In genomic region chr1:2381741-2382620, GRCh38 we compare ENCODE assay signal across 8 cellular contexts. TPM values are rescaled to one million over a fixed set of nuclear protein-coding genes. Genes with fewer than 3 reads are reported as not detected.
DNase-seq lines count a peak whose midpoint lies in the region; ATAC-seq, FAIRE-seq and TF ChIP-seq lines count a peak whose summit lies in the region.

No MANE protein-coding gene starts in this region.

- H3K27ac ChIP-seq in breast epithelium (peak overlapping the region in 1 of 2 donors; percentile 77), kidney (ENCODE audit: low read depth in 2 of 2, low read length in 2 of 2) (no peak overlapping the region)

- POLR2A ChIA-PET in WTC11 (lab: Charles Lee), result interaction anchor here (0.6 to 1.1 kb wide), 4 partner anchors 60 to 187 kb away, joined by 3 to 6 read pairs (median 4); partner anchors contain the start of gene FAAP20

- no peaks in the 10 kb centered on the region for H3K4me1 Mint-ChIP-seq in WTC11

- H3K9me3 Mint-ChIP-seq in WTC11, result no peaks in the 10 kb centered on the region

- no peak overlapping the region for H3K4me3 Mint-ChIP-seq in WTC11

- intact Hi-C loops in breast epithelium (cut with DNase I; ENCODE audit: low total_unique reads), result loop anchor here (5.0 kb wide), 1 partner anchor 185 kb away; no protein-coding TSS in a partner anchor
- intact Hi-C loops in kidney (cut with DNase I), result loop anchor here (5.0 kb wide), 1 partner anchor 185 kb away; no protein-coding TSS in a partner anchor

- H3K27me3 Mint-ChIP-seq in WTC11 (ENCODE audit: low read depth), result no peaks in the 10 kb centered on the region

- DNase-seq in NCI-H187 (lab: John Stamatoyannopoulos, UW), result peak; percentile 36 to 40
- no peak for DNase-seq in NCI-H187 treated with DMSO at 0.1 percent for 48 hours (lab: John Stamatoyannopoulos, UW)
- peak; percentile 21 for DNase-seq in Jurkat, Clone E6-1 (ENCODE audit: low read depth, low spot score)
- peak; percentile 87 for DNase-seq in WTC11 (ENCODE audit: low spot score)
- peak; percentile 69 to 79 for DNase-seq in breast epithelium (ENCODE audit: low spot score in 2 of 2)
- DNase-seq in kidney, result peak; percentile 95
- peak; percentile 67 to 80 for DNase-seq in stimulated activated CD4-positive, alpha-beta T cell treated with anti-CD3 and anti-CD28 coated beads, Interleukin-1b, Interleukin-23, amount 100 ng/mL, for 4 hours (ENCODE audit: low read depth in 2 of 2)

- H3K9ac ChIP-seq in kidney (ENCODE audit: low read length in 2 of 2), result no peak overlapping the region

- CTCF ChIA-PET in WTC11 (lab: Charles Lee), result interaction anchor here (0.6 to 6.4 kb wide), 63 partner anchors 8 to 1210 kb away, joined by 3 to 170 read pairs (median 5); partner anchors contain the start of genes FAAP20, MORN1, PEX10 and RER1

- ATAC-seq in WTC11 (peak; percentile 90), HG03460 (IDR thresholded peaks at IDR 0.05; ENCODE audit: unreplicated experiment) (no peak)

- no peak for TF ChIP-seq POLR2A in breast epithelium (IDR thresholded peaks at IDR 0.05)

- H3K4me3 ChIP-seq in Jurkat, Clone E6-1 (ENCODE audit: low read length), result no peak overlapping the region
- peak overlapping the region in 1 of 3 donors; percentile 2 for H3K4me3 ChIP-seq in breast epithelium
- H3K4me3 ChIP-seq in kidney (ENCODE audit: low read length in 2 of 2), result no peak overlapping the region

- H3K9me3 ChIP-seq in breast epithelium (no peaks in the 10 kb centered on the region), kidney (ENCODE audit: control insufficient read depth in 1 of 2, low read length in 2 of 2) (no peaks in the 10 kb centered on the region)

- no peak for FAIRE-seq in kidney (lab: Jason Lieb, UNC)

- H3K27me3 ChIP-seq in breast epithelium, result no peaks in the 10 kb centered on the region

- TF ChIP-seq CTCF in WTC11 (IDR thresholded peaks at IDR 0.05) (peak; percentile 77), breast epithelium (IDR thresholded peaks at IDR 0.05) (peak; percentile 84 to 96 (median 94)), kidney (IDR thresholded peaks at IDR 0.05; ENCODE audit: borderline replicate concordance, extremely low read depth, insufficient read depth) (peak; percentile 84)

- no peaks in the 10 kb centered on the region for H3K36me3 Mint-ChIP-seq in WTC11

- peaks cover 7 to 9% of the 10 kb centered on the region in 2 donors for H3K4me1 ChIP-seq in breast epithelium
- H3K4me1 ChIP-seq in kidney (ENCODE audit: control insufficient read depth in 1 of 2, insufficient read depth in 1 of 2, low read depth in 1 of 2, low read length in 2 of 2), result peaks cover 0 to 3% of the 10 kb centered on the region in 2 donors

- H3K36me3 ChIP-seq in breast epithelium (no peaks in the 10 kb centered on the region), kidney (ENCODE audit: control insufficient read depth in 1 of 2, insufficient read depth in 2 of 2, low read length in 2 of 2) (no peaks in the 10 kb centered on the region)

- H3K27ac Mint-ChIP-seq in WTC11, result no peak overlapping the region

TF ChIP-seq in WTC11, 78 proteins besides CTCF, POLR2A, EP300 and RAD21 (continues in another document):
- TF ChIP-seq JUN (CRISPR knock-in tag; IDR thresholded peaks at IDR 0.05) (no peak), NFYB (CRISPR knock-in tag; conservative IDR thresholded peaks at IDR 0.05; ENCODE audit: low read depth) (no peak), TCF7 (CRISPR knock-in tag; IDR thresholded peaks at IDR 0.05; ENCODE audit: low read depth) (no peak), HMGXB4 (CRISPR knock-in tag; IDR thresholded peaks at IDR 0.05) (0 out of 2 replicates have a peak, but pooled peaks have one; percentile 29), MYBL2 (CRISPR knock-in tag; IDR thresholded peaks at IDR 0.05) (no peak), FOXP1 (CRISPR knock-in tag; IDR thresholded peaks at IDR 0.05; ENCODE audit: borderline replicate concordance) (no peak), PREB (CRISPR knock-in tag; IDR thresholded peaks at IDR 0.05; ENCODE audit: borderline replicate concordance) (no peak), ELF4 (CRISPR knock-in tag; IDR thresholded peaks at IDR 0.05; ENCODE audit: low read depth) (no peak)
- TF ChIP-seq, protein P1, sequence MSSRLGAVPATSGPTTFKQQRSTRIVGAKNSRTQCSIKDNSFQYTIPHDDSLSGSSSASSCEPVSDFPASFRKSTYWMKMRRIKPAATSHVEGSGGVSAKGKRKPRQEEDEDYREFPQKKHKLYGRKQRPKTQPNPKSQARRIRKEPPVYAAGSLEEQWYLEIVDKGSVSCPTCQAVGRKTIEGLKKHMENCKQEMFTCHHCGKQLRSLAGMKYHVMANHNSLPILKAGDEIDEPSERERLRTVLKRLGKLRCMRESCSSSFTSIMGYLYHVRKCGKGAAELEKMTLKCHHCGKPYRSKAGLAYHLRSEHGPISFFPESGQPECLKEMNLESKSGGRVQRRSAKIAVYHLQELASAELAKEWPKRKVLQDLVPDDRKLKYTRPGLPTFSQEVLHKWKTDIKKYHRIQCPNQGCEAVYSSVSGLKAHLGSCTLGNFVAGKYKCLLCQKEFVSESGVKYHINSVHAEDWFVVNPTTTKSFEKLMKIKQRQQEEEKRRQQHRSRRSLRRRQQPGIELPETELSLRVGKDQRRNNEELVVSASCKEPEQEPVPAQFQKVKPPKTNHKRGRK (CRISPR knock-in tag; IDR thresholded peaks at IDR 0.05; ENCODE audit: borderline replicate concordance), result no peak
- TF ChIP-seq, protein P2, sequence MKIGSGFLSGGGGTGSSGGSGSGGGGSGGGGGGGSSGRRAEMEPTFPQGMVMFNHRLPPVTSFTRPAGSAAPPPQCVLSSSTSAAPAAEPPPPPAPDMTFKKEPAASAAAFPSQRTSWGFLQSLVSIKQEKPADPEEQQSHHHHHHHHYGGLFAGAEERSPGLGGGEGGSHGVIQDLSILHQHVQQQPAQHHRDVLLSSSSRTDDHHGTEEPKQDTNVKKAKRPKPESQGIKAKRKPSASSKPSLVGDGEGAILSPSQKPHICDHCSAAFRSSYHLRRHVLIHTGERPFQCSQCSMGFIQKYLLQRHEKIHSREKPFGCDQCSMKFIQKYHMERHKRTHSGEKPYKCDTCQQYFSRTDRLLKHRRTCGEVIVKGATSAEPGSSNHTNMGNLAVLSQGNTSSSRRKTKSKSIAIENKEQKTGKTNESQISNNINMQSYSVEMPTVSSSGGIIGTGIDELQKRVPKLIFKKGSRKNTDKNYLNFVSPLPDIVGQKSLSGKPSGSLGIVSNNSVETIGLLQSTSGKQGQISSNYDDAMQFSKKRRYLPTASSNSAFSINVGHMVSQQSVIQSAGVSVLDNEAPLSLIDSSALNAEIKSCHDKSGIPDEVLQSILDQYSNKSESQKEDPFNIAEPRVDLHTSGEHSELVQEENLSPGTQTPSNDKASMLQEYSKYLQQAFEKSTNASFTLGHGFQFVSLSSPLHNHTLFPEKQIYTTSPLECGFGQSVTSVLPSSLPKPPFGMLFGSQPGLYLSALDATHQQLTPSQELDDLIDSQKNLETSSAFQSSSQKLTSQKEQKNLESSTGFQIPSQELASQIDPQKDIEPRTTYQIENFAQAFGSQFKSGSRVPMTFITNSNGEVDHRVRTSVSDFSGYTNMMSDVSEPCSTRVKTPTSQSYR (CRISPR knock-in tag; IDR thresholded peaks at IDR 0.05), result no peak
- TF ChIP-seq, protein P3, sequence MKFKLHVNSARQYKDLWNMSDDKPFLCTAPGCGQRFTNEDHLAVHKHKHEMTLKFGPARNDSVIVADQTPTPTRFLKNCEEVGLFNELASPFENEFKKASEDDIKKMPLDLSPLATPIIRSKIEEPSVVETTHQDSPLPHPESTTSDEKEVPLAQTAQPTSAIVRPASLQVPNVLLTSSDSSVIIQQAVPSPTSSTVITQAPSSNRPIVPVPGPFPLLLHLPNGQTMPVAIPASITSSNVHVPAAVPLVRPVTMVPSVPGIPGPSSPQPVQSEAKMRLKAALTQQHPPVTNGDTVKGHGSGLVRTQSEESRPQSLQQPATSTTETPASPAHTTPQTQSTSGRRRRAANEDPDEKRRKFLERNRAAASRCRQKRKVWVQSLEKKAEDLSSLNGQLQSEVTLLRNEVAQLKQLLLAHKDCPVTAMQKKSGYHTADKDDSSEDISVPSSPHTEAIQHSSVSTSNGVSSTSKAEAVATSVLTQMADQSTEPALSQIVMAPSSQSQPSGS (CRISPR knock-in tag; IDR thresholded peaks at IDR 0.05; ENCODE audit: borderline replicate concordance, low read depth), result no peak

RNA-seq across cellular contexts. Expression of gene MORN1, which starts 9.4 kb away (rescaled TPM):
- polyA plus RNA-seq in Jurkat, Clone E6-1 (2012; ENCODE audit: insufficient read depth, insufficient read length), result 2.6 TPM
- total RNA-seq in WTC11 (2021) (14.5 to 19.7 TPM (median 18.5 TPM) in 3 replicates), breast epithelium (10 to 100 TPM in 2 of 3 donors, 1 to 10 TPM in 1; 4.0 to 18.1 (median 17.7) TPM), kidney (24.7 TPM)
- 9.0 TPM for polyA plus RNA-seq in kidney (ENCODE audit: insufficient read depth, low read depth, low replicate concordance)

RNA-seq across cellular contexts. Expression of gene RER1, which starts 9.7 kb away (rescaled TPM):
- 146 TPM for polyA plus RNA-seq in Jurkat, Clone E6-1 (2012; ENCODE audit: insufficient read depth, insufficient read length)
- 72.1 to 80.4 TPM (median 79.8 TPM) in 3 replicates for total RNA-seq in WTC11 (2021)
- 10 to 100 TPM; 58.3 to 75.1 (median 70.4) TPM for total RNA-seq in breast epithelium
- total RNA-seq in kidney, result 162 TPM
- polyA plus RNA-seq in kidney (ENCODE audit: insufficient read depth, low read depth, low replicate concordance), result 158 TPM

RNA-seq across cellular contexts. Expression of gene PEX10, which starts 30.4 kb away (rescaled TPM):
- 23.9 TPM for polyA plus RNA-seq in Jurkat, Clone E6-1 (2012; ENCODE audit: insufficient read depth, insufficient read length)
- total RNA-seq in WTC11 (2021) (28.6 to 31.7 TPM (median 29.3 TPM) in 3 replicates), breast epithelium (10 to 100 TPM; 23.3 to 37.4 (median 24.1) TPM), kidney (25.6 TPM)
- 26.8 TPM for polyA plus RNA-seq in kidney (ENCODE audit: insufficient read depth, low read depth, low replicate concordance)
